Comparison of ENCODE assay signal across 12 cellular contexts in genomic region chr12:54891717-54892478, GRCh38. TPM values are rescaled to one million over a fixed set of nuclear protein-coding genes. Genes with fewer than 3 reads are reported as not detected.
A peak's percentile ranks its signal among the peaks of the same experiment; 100 is the strongest.
DNase-seq lines count a peak whose midpoint lies in the region; ATAC-seq and TF ChIP-seq lines count a peak whose summit lies in the region.
"Had no signal": no experiment of that assay in that cellular context is flagged by ENCODE, and none has a peak within 500 bp of the region (broad histone marks: within the 10 kb centered on the region; RNA-seq: fewer than 3 reads in every experiment).

No MANE protein-coding gene starts in this region.

- ATAC-seq in stimulated activated memory B cell treated with anti-CD40 and anti-IgM and Interleukin-4, amounts not matched to agents 10 μg/mL and 1 μg/mL and 100 μg/mL, for 72 hours = no peak
- ATAC-seq in naive thymus-derived CD8-positive, alpha-beta T cell = no peak
- no peak for ATAC-seq in HG03025 (IDR thresholded peaks at IDR 0.05; ENCODE audit: low FRiP score, unreplicated experiment)
- ATAC-seq in HG03159 (IDR thresholded peaks at IDR 0.05; ENCODE audit: unreplicated experiment) = no peak

- no peaks in the 10 kb centered on the region for H3K27me3 ChIP-seq in liver (ENCODE audit: control insufficient read depth in 4 of 4, insufficient read depth in 4 of 4, low read length in 3 of 4)

- H3K4me1 Mint-ChIP-seq in stimulated activated memory B cell treated with anti-CD40 and anti-IgM and Interleukin-4, amounts not matched to agents 10 μg/mL and 1 μg/mL and 100 μg/mL, for 72 hours = no peaks in the 10 kb centered on the region
- H3K4me1 Mint-ChIP-seq in naive thymus-derived CD8-positive, alpha-beta T cell = no peaks in the 10 kb centered on the region

- POLR2A ChIA-PET in naive thymus-derived CD8-positive, alpha-beta T cell (lab: Charles Lee) = no interaction called here

- no peaks in the 10 kb centered on the region for H3K36me3 ChIP-seq in liver (ENCODE audit: control insufficient read depth in 4 of 4, insufficient read depth in 3 of 4, low read depth in 1 of 4, low read length in 3 of 4)

- H3K27me3 Mint-ChIP-seq in stimulated activated memory B cell treated with anti-CD40 and anti-IgM and Interleukin-4, amounts not matched to agents 10 μg/mL and 1 μg/mL and 100 μg/mL, for 72 hours = peaks cover 25% of the 10 kb centered on the region
- peaks cover 1 to 7% (median 3%) of the 10 kb centered on the region in 5 donors for H3K27me3 Mint-ChIP-seq in naive thymus-derived CD8-positive, alpha-beta T cell

- TF ChIP-seq RAD21 in liver (IDR thresholded peaks at IDR 0.05) = peak; percentile 25 to 40

- no peak overlapping the region for H3K27ac Mint-ChIP-seq in stimulated activated memory B cell treated with anti-CD40 and anti-IgM and Interleukin-4, amounts not matched to agents 10 μg/mL and 1 μg/mL and 100 μg/mL, for 72 hours
- H3K27ac Mint-ChIP-seq in naive thymus-derived CD8-positive, alpha-beta T cell = peak overlapping the region in 1 of 10 donors; percentile 3
- H3K27ac Mint-ChIP-seq: activated naive CD8-positive, alpha-beta T cell had no signal

- TF ChIP-seq CTCF in liver (IDR thresholded peaks at IDR 0.05; ENCODE audit: low read depth, low read length, missing input control) = no peak

- 18% methylated on average over 3 of the region's 3 CpGs for WGBS in liver

- no peaks in the 10 kb centered on the region for H3K9me3 ChIP-seq in liver (ENCODE audit: control insufficient read depth in 4 of 4, low read length in 3 of 4)

- no peak overlapping the region for H3K4me3 Mint-ChIP-seq in stimulated activated memory B cell treated with anti-CD40 and anti-IgM and Interleukin-4, amounts not matched to agents 10 μg/mL and 1 μg/mL and 100 μg/mL, for 72 hours
- no peak overlapping the region for H3K4me3 Mint-ChIP-seq in naive thymus-derived CD8-positive, alpha-beta T cell
- H3K4me3 Mint-ChIP-seq: activated naive CD8-positive, alpha-beta T cell; neural crest cell had no signal

- DNase-seq in DMS153 (lab: John Stamatoyannopoulos, UW) = peak; percentile 99
- DNase-seq in NCI-H146 (lab: John Stamatoyannopoulos, UW) = peak; percentile 56
- DNase-seq in RPMI8226 = peak; percentile 21
- DNase-seq in naive thymus-derived CD8-positive, alpha-beta T cell = no peak

- H3K27ac ChIP-seq in liver (ENCODE audit: low read depth in 1 of 2, low read length in 2 of 2) = no peak overlapping the region

- peaks cover 2 to 14% (median 12%) of the 10 kb centered on the region in 4 donors for H3K4me1 ChIP-seq in liver (ENCODE audit: control insufficient read depth in 4 of 4, insufficient read depth in 4 of 4, low read length in 3 of 4)

- no peaks in the 10 kb centered on the region for H3K36me3 Mint-ChIP-seq in stimulated activated memory B cell treated with anti-CD40 and anti-IgM and Interleukin-4, amounts not matched to agents 10 μg/mL and 1 μg/mL and 100 μg/mL, for 72 hours
- no peaks in the 10 kb centered on the region for H3K36me3 Mint-ChIP-seq in naive thymus-derived CD8-positive, alpha-beta T cell
- H3K36me3 Mint-ChIP-seq: activated naive CD8-positive, alpha-beta T cell had no signal

- H3K9ac ChIP-seq in liver (ENCODE audit: low read depth in 1 of 2, low read length in 2 of 2) = no peak overlapping the region

- H3K9me3 Mint-ChIP-seq in stimulated activated memory B cell treated with anti-CD40 and anti-IgM and Interleukin-4, amounts not matched to agents 10 μg/mL and 1 μg/mL and 100 μg/mL, for 72 hours = no peaks in the 10 kb centered on the region
- H3K9me3 Mint-ChIP-seq in naive thymus-derived CD8-positive, alpha-beta T cell = peaks cover 0 to 5% (median 0%) of the 10 kb centered on the region in 9 donors
- H3K9me3 Mint-ChIP-seq: neural crest cell had no signal

- H3K4me3 ChIP-seq in liver (ENCODE audit: low read depth in 1 of 3, low read length in 3 of 3) = no peak overlapping the region

TF ChIP-seq in liver, 16 proteins besides CTCF, POLR2A, EP300 and RAD21:
- peak; percentile 79 for TF ChIP-seq YY1 (IDR thresholded peaks at IDR 0.05)
- TF ChIP-seq RXRA (IDR thresholded peaks at IDR 0.05) = peak; percentile 82 to 87
- peak; percentile 74 to 78 for TF ChIP-seq HNF4A (conservative IDR thresholded peaks at IDR 0.05)
- TF ChIP-seq NR2F2 (IDR thresholded peaks at IDR 0.05) = peak; percentile 39
- TF ChIP-seq HNF4G (IDR thresholded peaks at IDR 0.05) = no peak
- peak; percentile 36 for TF ChIP-seq ATF3 (IDR thresholded peaks at IDR 0.05)
- TF ChIP-seq FOXA2 (IDR thresholded peaks at IDR 0.05) = peak; percentile 93
- TF ChIP-seq, protein P1, sequence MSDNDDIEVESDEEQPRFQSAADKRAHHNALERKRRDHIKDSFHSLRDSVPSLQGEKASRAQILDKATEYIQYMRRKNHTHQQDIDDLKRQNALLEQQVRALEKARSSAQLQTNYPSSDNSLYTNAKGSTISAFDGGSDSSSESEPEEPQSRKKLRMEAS (IDR thresholded peaks at IDR 0.05) = peak; percentile 49
- no peak for TF ChIP-seq TAF1 (conservative IDR thresholded peaks at IDR 0.05)
- peak; percentile 57 to 77 for TF ChIP-seq JUND (IDR thresholded peaks at IDR 0.05)
- TF ChIP-seq SP1 (IDR thresholded peaks at IDR 0.05) = peak; percentile 81
- TF ChIP-seq GABPA (IDR thresholded peaks at IDR 0.05 in 1 of 2, conservative IDR thresholded peaks at IDR 0.05 in 1 of 2) = peak in 1 of 2 donors; percentile 20
- TF ChIP-seq, protein P2, sequence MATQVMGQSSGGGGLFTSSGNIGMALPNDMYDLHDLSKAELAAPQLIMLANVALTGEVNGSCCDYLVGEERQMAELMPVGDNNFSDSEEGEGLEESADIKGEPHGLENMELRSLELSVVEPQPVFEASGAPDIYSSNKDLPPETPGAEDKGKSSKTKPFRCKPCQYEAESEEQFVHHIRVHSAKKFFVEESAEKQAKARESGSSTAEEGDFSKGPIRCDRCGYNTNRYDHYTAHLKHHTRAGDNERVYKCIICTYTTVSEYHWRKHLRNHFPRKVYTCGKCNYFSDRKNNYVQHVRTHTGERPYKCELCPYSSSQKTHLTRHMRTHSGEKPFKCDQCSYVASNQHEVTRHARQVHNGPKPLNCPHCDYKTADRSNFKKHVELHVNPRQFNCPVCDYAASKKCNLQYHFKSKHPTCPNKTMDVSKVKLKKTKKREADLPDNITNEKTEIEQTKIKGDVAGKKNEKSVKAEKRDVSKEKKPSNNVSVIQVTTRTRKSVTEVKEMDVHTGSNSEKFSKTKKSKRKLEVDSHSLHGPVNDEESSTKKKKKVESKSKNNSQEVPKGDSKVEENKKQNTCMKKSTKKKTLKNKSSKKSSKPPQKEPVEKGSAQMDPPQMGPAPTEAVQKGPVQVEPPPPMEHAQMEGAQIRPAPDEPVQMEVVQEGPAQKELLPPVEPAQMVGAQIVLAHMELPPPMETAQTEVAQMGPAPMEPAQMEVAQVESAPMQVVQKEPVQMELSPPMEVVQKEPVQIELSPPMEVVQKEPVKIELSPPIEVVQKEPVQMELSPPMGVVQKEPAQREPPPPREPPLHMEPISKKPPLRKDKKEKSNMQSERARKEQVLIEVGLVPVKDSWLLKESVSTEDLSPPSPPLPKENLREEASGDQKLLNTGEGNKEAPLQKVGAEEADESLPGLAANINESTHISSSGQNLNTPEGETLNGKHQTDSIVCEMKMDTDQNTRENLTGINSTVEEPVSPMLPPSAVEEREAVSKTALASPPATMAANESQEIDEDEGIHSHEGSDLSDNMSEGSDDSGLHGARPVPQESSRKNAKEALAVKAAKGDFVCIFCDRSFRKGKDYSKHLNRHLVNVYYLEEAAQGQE (IDR thresholded peaks at IDR 0.05) = peak; percentile 54
- peak; percentile 78 for TF ChIP-seq FOXA1 (IDR thresholded peaks at IDR 0.05)
- TF ChIP-seq EGR1 (IDR thresholded peaks at IDR 0.05; ENCODE audit: low read depth in 2 of 2) = peak in 1 of 2 donors; percentile 32
- TF ChIP-seq, protein P3, sequence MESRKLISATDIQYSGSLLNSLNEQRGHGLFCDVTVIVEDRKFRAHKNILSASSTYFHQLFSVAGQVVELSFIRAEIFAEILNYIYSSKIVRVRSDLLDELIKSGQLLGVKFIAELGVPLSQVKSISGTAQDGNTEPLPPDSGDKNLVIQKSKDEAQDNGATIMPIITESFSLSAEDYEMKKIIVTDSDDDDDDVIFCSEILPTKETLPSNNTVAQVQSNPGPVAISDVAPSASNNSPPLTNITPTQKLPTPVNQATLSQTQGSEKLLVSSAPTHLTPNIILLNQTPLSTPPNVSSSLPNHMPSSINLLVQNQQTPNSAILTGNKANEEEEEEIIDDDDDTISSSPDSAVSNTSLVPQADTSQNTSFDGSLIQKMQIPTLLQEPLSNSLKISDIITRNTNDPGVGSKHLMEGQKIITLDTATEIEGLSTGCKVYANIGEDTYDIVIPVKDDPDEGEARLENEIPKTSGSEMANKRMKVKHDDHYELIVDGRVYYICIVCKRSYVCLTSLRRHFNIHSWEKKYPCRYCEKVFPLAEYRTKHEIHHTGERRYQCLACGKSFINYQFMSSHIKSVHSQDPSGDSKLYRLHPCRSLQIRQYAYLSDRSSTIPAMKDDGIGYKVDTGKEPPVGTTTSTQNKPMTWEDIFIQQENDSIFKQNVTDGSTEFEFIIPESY (IDR thresholded peaks at IDR 0.05) = peak; percentile 74

RNA-seq across cellular contexts. Expression of gene MUCL1, which starts 37.6 kb away (rescaled TPM):
- total RNA-seq in liver = not detected
- not detected for polyA plus RNA-seq in liver
- total RNA-seq in naive thymus-derived CD8-positive, alpha-beta T cell = not detected
- not detected for polyA plus RNA-seq in naive thymus-derived CD8-positive, alpha-beta T cell
- total RNA-seq: G401, kidney epithelial cell, neural crest cell had no signal

Comparison
In these comparisons a context has a peak if more than half of its experiments do, and no peak if none do; other contexts are left out.
1. DNase-seq: peak in DMS153 (single experiment), NCI-H146 (single experiment) and RPMI8226 (single experiment); none in naive thymus-derived CD8-positive, alpha-beta T cell (0 of 10).